10 cellular contexts compared by ENCODE assay signal in genomic region chr14:49306152-49306751, GRCh38.
DNase-seq lines count a peak whose midpoint lies in the region; ATAC-seq, FAIRE-seq and TF ChIP-seq lines count a peak whose summit lies in the region.
"Had no signal": no experiment of that assay in that cellular context is flagged by ENCODE, and none has a peak within 500 bp of the region (broad histone marks: within the 10 kb centered on the region; RNA-seq: fewer than 3 reads in every experiment).

No MANE protein-coding gene starts in this region.

- no peak overlapping the region for H2AFZ ChIP-seq in MM.1S (ENCODE audit: low read length)
- no peak overlapping the region for H2AFZ ChIP-seq in astrocyte (ENCODE audit: low read depth, low read length)

- peak; percentile 2 for DNase-seq in EL
- DNase-seq in MM.1S: peak; percentile 44
- DNase-seq in astrocyte (ENCODE audit: low read depth): peak; percentile 4
- no peak for DNase-seq in neural crest cell (ENCODE audit: low read depth, low spot score)
- no peak for DNase-seq in pancreas
- no peak for DNase-seq in left colon
- DNase-seq in GM12891 (ENCODE audit: insufficient read length, low spot score): no peak

- no peak overlapping the region for H3K4me2 ChIP-seq in MM.1S (ENCODE audit: low read depth, low read length)
- H3K4me2 ChIP-seq in astrocyte (ENCODE audit: low read length): no peak overlapping the region

- H3K27me3 Mint-ChIP-seq in astrocyte (ENCODE audit: low read depth, unreplicated experiment): peaks cover 9% of the 10 kb centered on the region
- peaks cover 7% of the 10 kb centered on the region for H3K27me3 Mint-ChIP-seq in neural crest cell (ENCODE audit: low read depth)

- no peak overlapping the region for H3K27ac ChIP-seq in MM.1S (ENCODE audit: low read length)
- no peak overlapping the region for H3K27ac ChIP-seq in astrocyte (ENCODE audit: low read depth, low read length)
- H3K27ac ChIP-seq in pancreas: no peak overlapping the region
- H3K27ac ChIP-seq: SJCRH30 had no signal

- H3K9ac ChIP-seq in MM.1S (ENCODE audit: low read length): no peak overlapping the region
- H3K9ac ChIP-seq in astrocyte (ENCODE audit: low read length): no peak overlapping the region

- H3K27ac Mint-ChIP-seq in astrocyte (ENCODE audit: unreplicated experiment) (no peak overlapping the region), neural crest cell (ENCODE audit: unreplicated experiment) (no peak overlapping the region)
- H3K27ac Mint-ChIP-seq: memory B cell had no signal

- H3K36me3 ChIP-seq in MM.1S (replicated peaks; ENCODE audit: insufficient read depth, low read length) (no peaks in the 10 kb centered on the region), astrocyte (ENCODE audit: insufficient read depth, low read length) (no peaks in the 10 kb centered on the region), pancreas (no peaks in the 10 kb centered on the region)
- H3K36me3 ChIP-seq: SJCRH30 had no signal

- H3K79me2 ChIP-seq in MM.1S (ENCODE audit: low read length) (no peaks in the 10 kb centered on the region), astrocyte (ENCODE audit: insufficient read depth, low read length) (no peaks in the 10 kb centered on the region)

- H3K9me2 ChIP-seq in MM.1S (replicated peaks; ENCODE audit: insufficient read depth, low read length): no peaks in the 10 kb centered on the region

- H3K9me3 ChIP-seq in MM.1S (replicated peaks; ENCODE audit: insufficient read depth, low read length): no peaks in the 10 kb centered on the region
- H3K9me3 ChIP-seq in astrocyte (ENCODE audit: insufficient read depth, low read depth, low read length): no peaks in the 10 kb centered on the region
- no peaks in the 10 kb centered on the region for H3K9me3 ChIP-seq in pancreas
- H3K9me3 ChIP-seq: SJCRH30 had no signal

- H3K4me1 Mint-ChIP-seq in astrocyte (ENCODE audit: low read depth, unreplicated experiment) (no peaks in the 10 kb centered on the region), neural crest cell (no peaks in the 10 kb centered on the region)
- H3K4me1 Mint-ChIP-seq: memory B cell had no signal

- intact Hi-C loops in pancreas (cut with DNase I) (no loop called here), left colon (cut with DNase I, micrococcal nuclease) (no loop called here)

- H3K4me1 ChIP-seq in MM.1S (ENCODE audit: low read length): no peaks in the 10 kb centered on the region
- H3K4me1 ChIP-seq in astrocyte (ENCODE audit: insufficient read depth, low read length): no peaks in the 10 kb centered on the region
- H3K4me1 ChIP-seq in pancreas: no peaks in the 10 kb centered on the region
- H3K4me1 ChIP-seq: SJCRH30 had no signal

- no peak overlapping the region for H3K4me3 Mint-ChIP-seq in astrocyte (ENCODE audit: unreplicated experiment)
- no peak overlapping the region for H3K4me3 Mint-ChIP-seq in neural crest cell
- H3K4me3 Mint-ChIP-seq: memory B cell had no signal

- H3K27me3 ChIP-seq in MM.1S (replicated peaks; ENCODE audit: insufficient read depth, low read length): no peaks in the 10 kb centered on the region
- no peaks in the 10 kb centered on the region for H3K27me3 ChIP-seq in astrocyte (ENCODE audit: insufficient read depth, low read length)
- no peaks in the 10 kb centered on the region for H3K27me3 ChIP-seq in pancreas
- H3K27me3 ChIP-seq: SJCRH30 had no signal

- peak; percentile 66 for ATAC-seq in GM21528 (IDR thresholded peaks at IDR 0.05; ENCODE audit: low FRiP score, unreplicated experiment)
- no peak for ATAC-seq in pancreas
- no peak for ATAC-seq in left colon

- H3K36me3 Mint-ChIP-seq in astrocyte (ENCODE audit: low read depth, unreplicated experiment) (no peaks in the 10 kb centered on the region), neural crest cell (ENCODE audit: low read depth) (no peaks in the 10 kb centered on the region)
- H3K36me3 Mint-ChIP-seq: memory B cell had no signal

- peak; percentile 39 for TF ChIP-seq CTCF in MM.1S (IDR thresholded peaks at IDR 0.05; ENCODE audit: low read length)
- peak; percentile 41 for TF ChIP-seq CTCF in astrocyte (IDR thresholded peaks at IDR 0.05; ENCODE audit: insufficient read depth, low read depth, low read length)
- peak; percentile 73 for TF ChIP-seq CTCF in neural crest cell (conservative IDR thresholded peaks at IDR 0.05)
- TF ChIP-seq CTCF in pancreas (IDR thresholded peaks at IDR 0.05): peak in 1 of 4 donors; percentile 7

- H3F3A ChIP-seq in MM.1S (ENCODE audit: insufficient read depth, low read length): no peaks in the 10 kb centered on the region

- no peak overlapping the region for H3K4me3 ChIP-seq in MM.1S (ENCODE audit: low read length)
- H3K4me3 ChIP-seq in astrocyte (ENCODE audit: insufficient read depth, low read depth, low read length): no peak overlapping the region
- no peak overlapping the region for H3K4me3 ChIP-seq in pancreas
- H3K4me3 ChIP-seq: SJCRH30 had no signal

- TF ChIP-seq POLR2A in GM12891 (IDR thresholded peaks at IDR 0.05; ENCODE audit: low read depth, low read length): no peak

- 0 to 6% methylated on average over 1 of the region's 1 CpG for WGBS in pancreas, 2 donors

- H4K20me1 ChIP-seq in MM.1S (ENCODE audit: insufficient read depth, low read length): no peaks in the 10 kb centered on the region
- H4K20me1 ChIP-seq in astrocyte (ENCODE audit: insufficient read depth, low read length): no peaks in the 10 kb centered on the region

- FAIRE-seq in astrocyte (lab: Jason Lieb, UNC): no peak
- FAIRE-seq in pancreas (lab: Jason Lieb, UNC): no peak
- FAIRE-seq in GM12891 (lab: Jason Lieb, UNC): no peak

- H3K9me3 Mint-ChIP-seq in astrocyte (ENCODE audit: unreplicated experiment): no peaks in the 10 kb centered on the region
- no peaks in the 10 kb centered on the region for H3K9me3 Mint-ChIP-seq in neural crest cell
- H3K9me3 Mint-ChIP-seq: memory B cell had no signal

TF ChIP-seq in GM12891, 5 proteins besides CTCF, POLR2A, EP300 and RAD21:
- TF ChIP-seq PAX5 (IDR thresholded peaks at IDR 0.05; ENCODE audit: insufficient read depth, low read length, severe bottlenecking) (no peak), POU2F2 (IDR thresholded peaks at IDR 0.05; ENCODE audit: low read depth, low read length) (no peak), SPI1 (IDR thresholded peaks at IDR 0.05; ENCODE audit: low read depth, low read length) (no peak), POLR2AphosphoS5 (IDR thresholded peaks at IDR 0.05; ENCODE audit: low read depth, low read length) (no peak), TAF1 (IDR thresholded peaks at IDR 0.05; ENCODE audit: low read depth, low read length) (no peak)

Comparison
In these comparisons a context has a peak if more than half of its experiments do, and no peak if none do; other contexts are left out.
1. DNase-seq: peak in EL (single experiment), MM.1S (single experiment) and astrocyte (single experiment); none in neural crest cell (single experiment), pancreas (0 of 6), left colon (0 of 2) and GM12891 (single experiment).